Comparison of ENCODE assay signal across 7 cellular contexts in genomic region chr15:28798234-28798633, GRCh38. TPM values are rescaled to one million over a fixed set of nuclear protein-coding genes. Genes with fewer than 3 reads are reported as not detected.
"Had no signal": no experiment of that assay in that cellular context is flagged by ENCODE, and none has a peak within 500 bp of the region (broad histone marks: within the 10 kb centered on the region; RNA-seq: fewer than 3 reads in every experiment).

No MANE protein-coding gene starts in this region.

RNA-seq across cellular contexts. Expression of gene GOLGA6L7, which starts 50.2 kb away (rescaled TPM):
- total RNA-seq: LHCN-M2; M059J; PC-3; Peyer's patch; SK-MEL-5; T-cell; T-helper 1 cell treated with Interleukin-12 subunit alpha and Interleukin-12 subunit beta and Interleukin-4 antibody, amounts not matched to agents 30 ng/mL and 1 ng/mL, for 36 hours had no signal
